ENCODE assay signal across 13 cellular contexts in the genomic region with DNA sequence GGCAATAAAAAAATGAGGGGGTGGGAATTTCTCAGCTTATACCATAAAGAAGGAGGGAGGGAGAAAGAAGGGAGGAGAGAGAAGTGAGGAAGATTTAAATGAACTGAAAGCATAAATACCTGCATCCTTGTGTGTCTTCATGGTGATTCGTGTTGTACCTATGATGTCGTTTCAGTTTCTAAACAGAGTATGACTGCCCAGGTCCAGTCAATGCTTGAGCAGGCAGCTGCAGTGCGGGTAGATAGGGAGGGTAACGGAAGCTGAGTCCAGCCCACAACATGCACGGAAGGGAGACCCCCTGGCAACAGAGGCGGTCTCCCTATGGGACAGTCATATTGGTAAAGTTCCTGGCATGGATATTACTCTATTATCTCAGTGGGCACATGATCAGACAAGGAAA.
"Had no signal": no experiment of that assay in that cellular context is flagged by ENCODE, and none has a peak within 500 bp of the region (broad histone marks: within the 10 kb centered on the region; RNA-seq: fewer than 3 reads in every experiment).

No MANE protein-coding gene starts in this region.

- ATAC-seq: activated T-cell treated with anti-CD3 and anti-CD28 coated beads, Interleukin-2, amount 50 U/mL, for 72 hours; esophagus mucosa; gastroesophageal sphincter; heart right ventricle; left ventricle myocardium superior had no signal

- H3K9me3 ChIP-seq: breast epithelium, gastroesophageal sphincter, heart right ventricle, thoracic aorta, upper lobe of left lung had no signal

- H3K27ac ChIP-seq: breast epithelium, coronary artery, gastroesophageal sphincter, heart right ventricle, thoracic aorta, upper lobe of left lung had no signal

- H3K27me3 ChIP-seq: breast epithelium, gastroesophageal sphincter, heart right ventricle, upper lobe of left lung had no signal

- H3K4me1 ChIP-seq: breast epithelium, gastroesophageal sphincter, upper lobe of left lung had no signal

- DNase-seq: activated CD4-positive, alpha-beta T cell treated with anti-CD3 and anti-CD28 coated beads, Interleukin-2, amount 50 U/mL, for 4 hours; activated gamma-delta T cell; activated T-cell treated with anti-CD3 and anti-CD28 coated beads, Interleukin-2, amount 50 U/mL, for 72 hours; heart right ventricle; kidney glomerular epithelial cell; left ventricle myocardium superior; stimulated activated naive B cell treated with anti-CD40 and anti-IgM and Interleukin-4, amounts not matched to agents 10 μg/mL and 1 μg/mL and 100 μg/mL, for 72 hours; upper lobe of left lung had no signal

- H3K4me3 ChIP-seq: breast epithelium, coronary artery, gastroesophageal sphincter, heart right ventricle, thoracic aorta, upper lobe of left lung had no signal

- H3K36me3 ChIP-seq: breast epithelium, upper lobe of left lung had no signal
